ENCODE assay signal across 1 cellular context in the genomic region with DNA sequence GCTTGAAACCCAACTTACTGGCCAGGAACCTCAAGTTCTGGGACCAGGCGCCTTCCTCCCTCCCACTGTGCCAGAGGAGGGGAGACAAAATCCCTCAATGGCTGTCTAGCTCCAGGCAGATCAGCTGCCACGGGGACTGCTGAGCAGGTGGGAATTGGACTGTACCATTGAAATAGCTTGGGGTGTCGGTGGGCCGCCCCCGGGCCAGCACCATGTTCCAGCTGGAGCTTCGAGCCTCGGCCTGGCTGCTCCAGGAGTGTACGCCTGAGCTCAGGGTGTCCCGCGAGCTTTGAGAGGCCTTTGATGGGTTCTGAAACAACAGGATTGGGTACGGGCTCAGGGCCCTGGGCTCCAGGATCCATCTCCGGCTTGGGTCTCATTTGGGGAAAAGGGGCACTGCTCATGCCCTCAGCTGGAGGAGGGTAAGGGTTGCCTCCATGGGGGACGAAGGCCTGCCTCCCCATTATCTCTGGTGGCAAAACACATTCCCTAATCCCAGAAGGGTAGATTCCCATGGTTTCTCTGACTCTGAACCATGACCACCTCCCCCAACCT.
TF ChIP-seq lines count a peak whose summit lies in the region.

No MANE protein-coding gene starts in this region.

TF ChIP-seq in K562, 482 proteins besides CTCF, POLR2A, EP300 and RAD21:
- TF ChIP-seq, protein P1, sequence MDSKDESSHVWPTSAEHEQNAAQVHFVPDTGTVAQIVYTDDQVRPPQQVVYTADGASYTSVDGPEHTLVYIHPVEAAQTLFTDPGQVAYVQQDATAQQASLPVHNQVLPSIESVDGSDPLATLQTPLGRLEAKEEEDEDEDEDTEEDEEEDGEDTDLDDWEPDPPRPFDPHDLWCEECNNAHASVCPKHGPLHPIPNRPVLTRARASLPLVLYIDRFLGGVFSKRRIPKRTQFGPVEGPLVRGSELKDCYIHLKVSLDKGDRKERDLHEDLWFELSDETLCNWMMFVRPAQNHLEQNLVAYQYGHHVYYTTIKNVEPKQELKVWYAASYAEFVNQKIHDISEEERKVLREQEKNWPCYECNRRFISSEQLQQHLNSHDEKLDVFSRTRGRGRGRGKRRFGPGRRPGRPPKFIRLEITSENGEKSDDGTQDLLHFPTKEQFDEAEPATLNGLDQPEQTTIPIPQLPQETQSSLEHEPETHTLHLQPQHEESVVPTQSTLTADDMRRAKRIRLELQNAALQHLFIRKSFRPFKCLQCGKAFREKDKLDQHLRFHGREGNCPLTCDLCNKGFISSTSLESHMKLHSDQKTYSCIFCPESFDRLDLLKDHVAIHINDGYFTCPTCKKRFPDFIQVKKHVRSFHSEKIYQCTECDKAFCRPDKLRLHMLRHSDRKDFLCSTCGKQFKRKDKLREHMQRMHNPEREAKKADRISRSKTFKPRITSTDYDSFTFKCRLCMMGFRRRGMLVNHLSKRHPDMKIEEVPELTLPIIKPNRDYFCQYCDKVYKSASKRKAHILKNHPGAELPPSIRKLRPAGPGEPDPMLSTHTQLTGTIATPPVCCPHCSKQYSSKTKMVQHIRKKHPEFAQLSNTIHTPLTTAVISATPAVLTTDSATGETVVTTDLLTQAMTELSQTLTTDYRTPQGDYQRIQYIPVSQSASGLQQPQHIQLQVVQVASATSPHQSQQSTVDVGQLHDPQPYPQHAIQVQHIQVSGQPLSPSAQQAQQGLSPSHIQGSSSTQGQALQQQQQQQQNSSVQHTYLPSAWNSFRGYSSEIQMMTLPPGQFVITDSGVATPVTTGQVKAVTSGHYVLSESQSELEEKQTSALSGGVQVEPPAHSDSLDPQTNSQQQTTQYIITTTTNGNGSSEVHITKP (IDR thresholded peaks at IDR 0.05; ENCODE audit: partially characterized antibody), result peak; percentile 15
- no peak for TF ChIP-seq POLR3A (IDR thresholded peaks at IDR 0.05; ENCODE audit: borderline replicate concordance, extremely low read depth, insufficient read depth, insufficient read length)
- peak; percentile 36; the same call in 1 of the 2 replicates for TF ChIP-seq POLR2G (IDR thresholded peaks at IDR 0.05; ENCODE audit: low read depth, low read length)
